Comparison of ENCODE assay signal across 12 cellular contexts in the genomic region with DNA sequence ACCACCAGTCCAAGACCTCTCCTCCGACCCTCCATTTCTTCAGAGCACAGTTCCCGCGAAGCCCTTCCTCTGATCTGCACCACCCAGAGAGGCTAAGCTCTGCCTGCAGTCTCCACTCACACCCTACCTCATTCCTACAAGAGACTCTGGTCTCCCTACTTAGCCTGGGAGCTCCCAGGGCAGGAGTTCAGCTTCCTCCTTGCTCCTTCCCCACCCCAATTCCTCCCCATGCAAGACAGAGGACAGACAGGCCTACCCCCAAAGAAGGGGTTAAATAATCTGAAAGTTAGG. TPM values are rescaled to one million over a fixed set of nuclear protein-coding genes. Genes with fewer than 3 reads are reported as not detected.
DNase-seq lines count a peak whose midpoint lies in the region; ATAC-seq and TF ChIP-seq lines count a peak whose summit lies in the region.
"Had no signal": no experiment of that assay in that cellular context is flagged by ENCODE, and none has a peak within 500 bp of the region (broad histone marks: within the 10 kb centered on the region; RNA-seq: fewer than 3 reads in every experiment).

No MANE protein-coding gene starts in this region.

- H3K27me3 Mint-ChIP-seq in dendritic cell treated with granulocyte-macrophage colony-stimulating factor and Interleukin-4, amounts not matched to agents 40 ng/mL and 50 ng/mL, for 4 days = peaks cover 3% of the 10 kb centered on the region
- H3K27me3 Mint-ChIP-seq: activated CD4-positive, alpha-beta memory T cell treated with anti-CD3 and anti-CD28 coated beads for 36 hours had no signal

- H3K27ac Mint-ChIP-seq in dendritic cell treated with granulocyte-macrophage colony-stimulating factor and Interleukin-4, amounts not matched to agents 40 ng/mL and 50 ng/mL, for 4 days = peak overlapping the region; percentile 66
- H3K27ac Mint-ChIP-seq: activated CD4-positive, alpha-beta memory T cell treated with anti-CD3 and anti-CD28 coated beads for 36 hours; mesothelial cell of epicardium had no signal

- H3K9me3 Mint-ChIP-seq in dendritic cell treated with granulocyte-macrophage colony-stimulating factor and Interleukin-4, amounts not matched to agents 40 ng/mL and 50 ng/mL, for 4 days = no peaks in the 10 kb centered on the region
- H3K9me3 Mint-ChIP-seq: activated CD4-positive, alpha-beta memory T cell treated with anti-CD3 and anti-CD28 coated beads for 36 hours; mesothelial cell of epicardium had no signal

- no peak overlapping the region for H3K4me3 Mint-ChIP-seq in dendritic cell treated with granulocyte-macrophage colony-stimulating factor and Interleukin-4, amounts not matched to agents 40 ng/mL and 50 ng/mL, for 4 days
- H3K4me3 Mint-ChIP-seq: activated CD4-positive, alpha-beta memory T cell treated with anti-CD3 and anti-CD28 coated beads for 36 hours; mesothelial cell of epicardium had no signal

- no peaks in the 10 kb centered on the region for H3K36me3 ChIP-seq in suprapubic skin
- H3K36me3 ChIP-seq: spleen had no signal

- no peak for TF ChIP-seq POLR2A in suprapubic skin (IDR thresholded peaks at IDR 0.05)
- TF ChIP-seq POLR2A in erythroblast (IDR thresholded peaks at IDR 0.05; ENCODE audit: low read length) = no peak

- no peak for DNase-seq in suprapubic skin (ENCODE audit: low spot score in 2 of 2)
- no peak for DNase-seq in erythroblast (lab: John Stamatoyannopoulos, UW)
- DNase-seq in hippocampal formation (lab: John Stamatoyannopoulos, UW) = no peak
- DNase-seq in 8988T = no peak
- DNase-seq: activated CD4-positive, alpha-beta memory T cell treated with anti-CD3 and anti-CD28 coated beads for 36 hours; NCI-H2107; spleen had no signal

- H3K4me1 ChIP-seq in suprapubic skin = peaks cover 20% of the 10 kb centered on the region

- intact Hi-C loops in dendritic cell treated with granulocyte-macrophage colony-stimulating factor and Interleukin-4, amounts not matched to agents 40 ng/mL and 50 ng/mL, for 4 days (cut with micrococcal nuclease) = no loop called here

- H3K27ac ChIP-seq in suprapubic skin = peak overlapping the region; percentile 30

- H3K9me3 ChIP-seq in suprapubic skin = no peaks in the 10 kb centered on the region

- no peaks in the 10 kb centered on the region for H3K27me3 ChIP-seq in suprapubic skin
- H3K27me3 ChIP-seq: spleen had no signal

- H3K4me1 Mint-ChIP-seq in dendritic cell treated with granulocyte-macrophage colony-stimulating factor and Interleukin-4, amounts not matched to agents 40 ng/mL and 50 ng/mL, for 4 days (ENCODE audit: low read depth) = peaks cover 61% of the 10 kb centered on the region
- H3K4me1 Mint-ChIP-seq: mesothelial cell of epicardium had no signal

- TF ChIP-seq CTCF in suprapubic skin (IDR thresholded peaks at IDR 0.05) = no peak

- peak; percentile 18 for ATAC-seq in GM19397 (IDR thresholded peaks at IDR 0.05; ENCODE audit: unreplicated experiment)
- ATAC-seq in HG03159 (IDR thresholded peaks at IDR 0.05; ENCODE audit: unreplicated experiment) = peak; percentile 28
- ATAC-seq in HG02798 (IDR thresholded peaks at IDR 0.05; ENCODE audit: poor library complexity, unreplicated experiment) = no peak

- no peak overlapping the region for H3K4me3 ChIP-seq in suprapubic skin
- H3K4me3 ChIP-seq: spleen had no signal

- TF ChIP-seq EP300 in suprapubic skin (IDR thresholded peaks at IDR 0.05) = no peak

- WGBS in suprapubic skin = 68% methylated on average over 3 of the region's 3 CpGs

- H3K36me3 Mint-ChIP-seq in dendritic cell treated with granulocyte-macrophage colony-stimulating factor and Interleukin-4, amounts not matched to agents 40 ng/mL and 50 ng/mL, for 4 days (ENCODE audit: low read depth) = no peaks in the 10 kb centered on the region
- H3K36me3 Mint-ChIP-seq: activated CD4-positive, alpha-beta memory T cell treated with anti-CD3 and anti-CD28 coated beads for 36 hours; mesothelial cell of epicardium had no signal

RNA-seq across cellular contexts. Expression of a gene that starts 12.6 kb away (rescaled TPM):
- total RNA-seq in suprapubic skin = 100 to 1,000 TPM in 1 of 4 donors, 10 to 100 TPM in 3; 39.8 to 148 (median 74.3) TPM
